ENCODE assay signal across 6 cellular contexts in genomic region chr11:829116-829945, GRCh38. TPM values are rescaled to one million over a fixed set of nuclear protein-coding genes. Genes with fewer than 3 reads are reported as not detected.
DNase-seq lines count a peak whose midpoint lies in the region; ATAC-seq, FAIRE-seq and TF ChIP-seq lines count a peak whose summit lies in the region.

No MANE protein-coding gene starts in this region.

- H3K36me3 Mint-ChIP-seq in chondrocyte (ENCODE audit: low read depth): peaks cover 4% of the 10 kb centered on the region

- no peak overlapping the region for H3K27ac Mint-ChIP-seq in chondrocyte (ENCODE audit: unreplicated experiment)

- POLR2A ChIA-PET in HCT116 (lab: Charles Lee): interaction anchor here (2.3 kb wide), 1 partner anchor 10 kb away, joined by 16 read pairs; the partner anchor contains the start of gene PNPLA2

- H4K20me1 ChIP-seq in HCT116 (ENCODE audit: insufficient read depth): peaks cover 2% of the 10 kb centered on the region; the same call in 1 of the 2 replicates

- TF ChIP-seq POLR2A in HCT116 (IDR thresholded peaks at IDR 0.05; ENCODE audit: borderline replicate concordance, extremely low read depth, insufficient read depth, insufficient read length): no peak
- no peak for TF ChIP-seq POLR2A in GM12892 (IDR thresholded peaks at IDR 0.05; ENCODE audit: low read depth, low read length)

- RAD21 ChIA-PET in HCT116 (lab: Charles Lee; ENCODE audit: low non-redundant PET in 1 of 2, low total read pairs in 2 of 2, uncharacterized antibody in 2 of 2, unreplicated experiment in 2 of 2): no interaction called here

- no peaks in the 10 kb centered on the region for H3K9me3 Mint-ChIP-seq in chondrocyte (ENCODE audit: low read depth)

- BruUV-seq in HCT116 (replicated peaks; lab: Mats Ljungman, UMichigan): no TSS peak

- H3K4me1 ChIP-seq in HCT116 (ENCODE audit: control insufficient read depth in 1 of 2, insufficient read depth in 2 of 2, low read length in 2 of 2): peaks cover 34 to 57% of the 10 kb centered on the region in 2 experiments

- no peak overlapping the region for H2AFZ ChIP-seq in HCT116 (ENCODE audit: low read depth, low read length, poor library complexity, severe bottlenecking)

- intact Hi-C loops in HCT116 (cut with micrococcal nuclease): no loop called here

- DNase-seq in HCT116 (ENCODE audit: low read depth, low spot score) (no peak), chondrocyte (ENCODE audit: low spot score) (no peak), omental fat pad (ENCODE audit: low spot score) (no peak), epidermal melanocyte (ENCODE audit: insufficient read length, low spot score) (no peak), GM12892 (ENCODE audit: insufficient read length) (no peak)

- CTCF ChIA-PET in HCT116 (lab: Charles Lee): no interaction called here

- H3K9ac ChIP-seq in HCT116 (ENCODE audit: low read length): no peak overlapping the region

- no peak overlapping the region for H3K4me3 ChIP-seq in HCT116 (replicated peaks in 1 of 2; ENCODE audit: low read depth in 1 of 2, low read length in 2 of 2)

- ATAC-seq in HCT116 (no peak), omental fat pad (ENCODE audit: low FRiP score) (peak; percentile 17), HG02885 (IDR thresholded peaks at IDR 0.05; ENCODE audit: poor library complexity, unreplicated experiment) (no peak)

- no peaks in the 10 kb centered on the region for H3K9me2 ChIP-seq in HCT116 (ENCODE audit: insufficient read depth)

- no peak for TF ChIP-seq RAD21 in HCT116 (IDR thresholded peaks at IDR 0.05; ENCODE audit: low read depth)

- H3K4me2 ChIP-seq in HCT116 (ENCODE audit: low read length): no peak overlapping the region

- peaks cover 52% of the 10 kb centered on the region for H3K4me1 Mint-ChIP-seq in chondrocyte (ENCODE audit: low read depth)

- H3K79me2 ChIP-seq in HCT116 (ENCODE audit: insufficient read depth, low read length): peaks cover 22% of the 10 kb centered on the region

- no peak for FAIRE-seq in GM12892 (lab: Jason Lieb, UNC)

- peak overlapping the region; percentile 25 for H3K4me3 Mint-ChIP-seq in chondrocyte (ENCODE audit: unreplicated experiment)

- no peaks in the 10 kb centered on the region for H3K27me3 ChIP-seq in HCT116 (ENCODE audit: insufficient read depth, low read length)

- H3K27ac ChIP-seq in HCT116 (ENCODE audit: low read depth, low read length): peak overlapping the region; percentile 22; the same call in 1 of the 2 replicates

- H3K36me3 ChIP-seq in HCT116 (ENCODE audit: control insufficient read depth in 1 of 2, insufficient read depth in 2 of 2, low read length in 2 of 2): no peaks in the 10 kb centered on the region

- H3K9me3 ChIP-seq in HCT116 (ENCODE audit: control insufficient read depth in 1 of 2, insufficient read depth in 1 of 2, low read depth in 1 of 2, low read length in 2 of 2): no peaks in the 10 kb centered on the region

- TF ChIP-seq CTCF in HCT116 (IDR thresholded peaks at IDR 0.05 in 2 of 3, conservative IDR thresholded peaks at IDR 0.05 in 1 of 3; ENCODE audit: borderline replicate concordance in 1 of 3, insufficient read depth in 1 of 3, low read depth in 2 of 3, low read length in 2 of 3): no peak
- TF ChIP-seq CTCF in chondrocyte (IDR thresholded peaks at IDR 0.05): no peak
- no peak for TF ChIP-seq CTCF in omental fat pad (IDR thresholded peaks at IDR 0.05)

- H3K27me3 Mint-ChIP-seq in chondrocyte (ENCODE audit: low read depth): no peaks in the 10 kb centered on the region

TF ChIP-seq in HCT116, 20 proteins besides CTCF, POLR2A, EP300 and RAD21:
- TF ChIP-seq YY1 (IDR thresholded peaks at IDR 0.05; ENCODE audit: extremely low read depth, insufficient replicate concordance, low read depth, low read length) (no peak), TCF7L2 (IDR thresholded peaks at IDR 0.05; ENCODE audit: borderline replicate concordance, extremely low read depth, insufficient read depth, insufficient read length) (no peak), SRF (IDR thresholded peaks at IDR 0.05; ENCODE audit: low read depth) (no peak), MAX (IDR thresholded peaks at IDR 0.05) (no peak), CEBPB (IDR thresholded peaks at IDR 0.05; ENCODE audit: low read depth) (no peak), EZH2phosphoT487 (IDR thresholded peaks at IDR 0.05; ENCODE audit: borderline replicate concordance) (no peak), ZNF274 (IDR thresholded peaks at IDR 0.05; ENCODE audit: low read depth, low read length) (no peak), FOSL1 (IDR thresholded peaks at IDR 0.05; ENCODE audit: low read depth) (no peak)

RNA-seq across cellular contexts. Expression of gene CRACR2B, which starts 1.6 kb away (rescaled TPM):
- total RNA-seq in HCT116 (2021; ENCODE audit: unreplicated experiment) (11.8 TPM), chondrocyte (0.57 to 5.0 TPM (median 1.4 TPM) in 3 replicates), omental fat pad (10 to 100 TPM in 1 of 4 donors, 1 to 10 TPM in 3; 6.3 to 39.7 (median 6.9) TPM)
- polyA plus RNA-seq in HCT116 (2012): 9.1 and 10.2 TPM in 2 replicates
- 1.6 TPM for polyA plus RNA-seq in GM12892 (2012; ENCODE audit: missing spikeins)

RNA-seq across cellular contexts. Expression of gene CD151, which starts 3.4 kb away (rescaled TPM):
- total RNA-seq in HCT116 (2021; ENCODE audit: unreplicated experiment) (296 TPM), chondrocyte (460 to 558 TPM (median 549 TPM) in 3 replicates), omental fat pad (100 to 1,000 TPM; 328 to 675 (median 614) TPM)
- 435 and 571 TPM in 2 replicates for polyA plus RNA-seq in HCT116 (2012)
- 10.3 TPM for polyA plus RNA-seq in GM12892 (2012; ENCODE audit: missing spikeins)

RNA-seq across cellular contexts. Expression of gene PNPLA2, which starts 10.6 kb away (rescaled TPM):
- 124 TPM for total RNA-seq in HCT116 (2021; ENCODE audit: unreplicated experiment)
- 115 and 142 TPM in 2 replicates for polyA plus RNA-seq in HCT116 (2012)
- total RNA-seq in chondrocyte: 56.0 to 59.1 TPM (median 56.0 TPM) in 3 replicates
- 100 to 1,000 TPM; 256 to 543 (median 355) TPM for total RNA-seq in omental fat pad
- polyA plus RNA-seq in GM12892 (2012; ENCODE audit: missing spikeins): 5.5 TPM

RNA-seq across cellular contexts. Expression of gene POLR2L, which starts 13.0 kb away (rescaled TPM):
- 211 TPM for total RNA-seq in HCT116 (2021; ENCODE audit: unreplicated experiment)
- 308 and 311 TPM in 2 replicates for polyA plus RNA-seq in HCT116 (2012)
- 139 to 173 TPM (median 142 TPM) in 3 replicates for total RNA-seq in chondrocyte
- 100 to 1,000 TPM in 3 of 4 donors, 10 to 100 TPM in 1; 95.5 to 165 (median 110) TPM for total RNA-seq in omental fat pad
- 59.6 TPM for polyA plus RNA-seq in GM12892 (2012; ENCODE audit: missing spikeins)

RNA-seq across cellular contexts. Expression of gene TSPAN4, which starts 13.3 kb away (rescaled TPM):
- total RNA-seq in HCT116 (2021; ENCODE audit: unreplicated experiment) (50.3 TPM), chondrocyte (62.3 to 115 TPM (median 69.2 TPM) in 3 replicates), omental fat pad (100 to 1,000 TPM; 145 to 234 (median 175) TPM)
- 61.5 and 64.3 TPM in 2 replicates for polyA plus RNA-seq in HCT116 (2012)
- 3.3 TPM for polyA plus RNA-seq in GM12892 (2012; ENCODE audit: missing spikeins)
